In genomic region chr1:156212130-156212529, GRCh38 we compare ENCODE assay signal across 8 cellular contexts. TPM values are rescaled to one million over a fixed set of nuclear protein-coding genes. Genes with fewer than 3 reads are reported as not detected.
DNase-seq lines count a peak whose midpoint lies in the region; ATAC-seq and TF ChIP-seq lines count a peak whose summit lies in the region.

No MANE protein-coding gene starts in this region.

- intact Hi-C loops in lower leg skin (cut with DNase I; ENCODE audit: low total_unique reads) = no loop called here

- no peak for ATAC-seq in SK-N-SH treated with all-trans-retinoic acid at 6 μM for 48 hours
- ATAC-seq in activated naive CD8-positive, alpha-beta T cell treated with anti-CD3 and anti-CD28 coated beads, Interleukin-2, amount 50 U/mL, for 24 hours = no peak
- no peak for ATAC-seq in GM21723 (IDR thresholded peaks at IDR 0.05; ENCODE audit: unreplicated experiment)

- H3K4me2 ChIP-seq in SK-N-SH = peak overlapping the region; percentile 92

- H3K9me3 ChIP-seq in SK-N-SH (no peaks in the 10 kb centered on the region), subcutaneous abdominal adipose tissue (ENCODE audit: control insufficient read depth in 5 of 5, low read length in 5 of 5) (no peaks in the 10 kb centered on the region)

- POLR2A ChIA-PET in SK-N-SH (lab: Yijun Ruan, JAX) = interaction anchor here (0.8 to 1.9 kb wide), 11 partner anchors 10 to 105 kb away, joined by 3 to 17 read pairs (median 5); partner anchors contain the start of genes SLC25A44 and SMG5

- TF ChIP-seq EP300 in SK-N-SH (IDR thresholded peaks at IDR 0.05; ENCODE audit: borderline replicate concordance in 1 of 2, low read depth in 1 of 2, low read length in 1 of 2) = no peak

- 94% methylated on average over 9 of the region's 9 CpGs for WGBS in SK-N-SH (ENCODE audit: low lambda C conversion rate)
- WGBS in lower leg skin, 2 donors = 86 to 87% methylated on average over 9 of the region's 9 CpGs

- TF ChIP-seq CTCF in SK-N-SH (IDR thresholded peaks at IDR 0.05) (no peak), lower leg skin (IDR thresholded peaks at IDR 0.05) (no peak)

- peak overlapping the region; percentile 84 for H3K4me3 Mint-ChIP-seq in activated naive CD8-positive, alpha-beta T cell treated with anti-CD3 and anti-CD28 coated beads, Interleukin-2, amount 50 U/mL, for 24 hours

- H3K4me1 Mint-ChIP-seq in activated naive CD8-positive, alpha-beta T cell treated with anti-CD3 and anti-CD28 coated beads, Interleukin-2, amount 50 U/mL, for 24 hours = peaks cover 41% of the 10 kb centered on the region

- TF ChIP-seq RAD21 in SK-N-SH (IDR thresholded peaks at IDR 0.05; ENCODE audit: low read length) = no peak

- no peaks in the 10 kb centered on the region for H3K9me2 ChIP-seq in SK-N-SH

- H3K9ac ChIP-seq in SK-N-SH (peak overlapping the region; percentile 85; the same call in 1 of the 2 replicates), subcutaneous abdominal adipose tissue (ENCODE audit: low read length in 5 of 5) (peak overlapping the region in 4 of 5 donors; percentile 71 to 96 (median 92))

- H3F3A ChIP-seq in SK-N-SH (replicated peaks; ENCODE audit: insufficient read depth) = peaks cover 26% of the 10 kb centered on the region

- peaks cover 60% of the 10 kb centered on the region for H3K36me3 Mint-ChIP-seq in activated naive CD8-positive, alpha-beta T cell treated with anti-CD3 and anti-CD28 coated beads, Interleukin-2, amount 50 U/mL, for 24 hours (ENCODE audit: low read depth)

- H3K4me1 ChIP-seq in SK-N-SH (ENCODE audit: control insufficient read depth in 1 of 2, insufficient read depth in 2 of 2, low read depth in 1 of 2, low read length in 1 of 2) = peaks cover 7 to 8% of the 10 kb centered on the region in 2 experiments; a peak in 2 of 4 replicates
- H3K4me1 ChIP-seq in subcutaneous abdominal adipose tissue (ENCODE audit: control insufficient read depth in 5 of 5, insufficient read depth in 5 of 5, low read length in 5 of 5) = peaks cover 7 to 20% (median 16%) of the 10 kb centered on the region in 5 donors

- H4K20me1 ChIP-seq in SK-N-SH (ENCODE audit: insufficient read depth) = no peaks in the 10 kb centered on the region

- H3K27ac ChIP-seq in SK-N-SH (ENCODE audit: low read depth in 2 of 2, low read length in 1 of 2) = peak overlapping the region; percentile 82 to 94; a peak in 3 of 4 replicates
- H3K27ac ChIP-seq in layer of hippocampus (ENCODE audit: low read depth, low read length) = peak overlapping the region; percentile 99
- H3K27ac ChIP-seq in subcutaneous abdominal adipose tissue (ENCODE audit: low read depth, low read length) = peak overlapping the region; percentile 92

- peaks cover 19 to 41% of the 10 kb centered on the region in 2 experiments for H3K36me3 ChIP-seq in SK-N-SH (replicated peaks in 1 of 2; ENCODE audit: control insufficient read depth in 1 of 2, insufficient read depth in 2 of 2, low read length in 1 of 2)
- peaks cover 7 to 46% (median 37%) of the 10 kb centered on the region in 5 donors for H3K36me3 ChIP-seq in subcutaneous abdominal adipose tissue (ENCODE audit: control insufficient read depth in 5 of 5, insufficient read depth in 5 of 5, low read length in 5 of 5)

- CTCF ChIA-PET in SK-N-SH (lab: Yijun Ruan, JAX) = interaction anchor here (1.0 to 3.6 kb wide), 12 partner anchors 9 to 147 kb away, joined by 3 to 44 read pairs (median 6); partner anchors contain the start of gene SLC25A44

- no peak for TF ChIP-seq POLR2A in lower leg skin (IDR thresholded peaks at IDR 0.05)

- no peaks in the 10 kb centered on the region for H3K27me3 Mint-ChIP-seq in activated naive CD8-positive, alpha-beta T cell treated with anti-CD3 and anti-CD28 coated beads, Interleukin-2, amount 50 U/mL, for 24 hours

- H3K9me3 Mint-ChIP-seq in activated naive CD8-positive, alpha-beta T cell treated with anti-CD3 and anti-CD28 coated beads, Interleukin-2, amount 50 U/mL, for 24 hours = no peaks in the 10 kb centered on the region

- H3K4me3 ChIP-seq in SK-N-SH (ENCODE audit: low read depth in 2 of 2, low read length in 1 of 2) = peak overlapping the region; percentile 67 to 70
- peak overlapping the region; percentile 44 to 97 (median 92) for H3K4me3 ChIP-seq in subcutaneous abdominal adipose tissue (ENCODE audit: low read depth in 1 of 5, low read length in 5 of 5)
- H3K4me3 ChIP-seq in lower leg skin (ENCODE audit: low read depth, poor library complexity, severe bottlenecking) = no peak overlapping the region

- peak overlapping the region; percentile 70; the same call in 1 of the 2 replicates for H2AFZ ChIP-seq in SK-N-SH (ENCODE audit: low read depth)

- peak overlapping the region; percentile 97 for H3K27ac Mint-ChIP-seq in activated naive CD8-positive, alpha-beta T cell treated with anti-CD3 and anti-CD28 coated beads, Interleukin-2, amount 50 U/mL, for 24 hours

- H3K27me3 ChIP-seq in SK-N-SH (ENCODE audit: insufficient read depth) (no peaks in the 10 kb centered on the region), layer of hippocampus (ENCODE audit: control insufficient read depth, insufficient read depth, low read length) (no peaks in the 10 kb centered on the region), subcutaneous abdominal adipose tissue (ENCODE audit: control insufficient read depth in 5 of 5, insufficient read depth in 4 of 5, low read length in 5 of 5) (no peaks in the 10 kb centered on the region)

- DNase-seq in SK-N-SH (no peak), lower leg skin (ENCODE audit: low spot score in 2 of 2) (no peak), NOMO-1 (lab: John Stamatoyannopoulos, UW; ENCODE audit: unreplicated experiment in 2 of 2) (no peak)
- no peak for DNase-seq in activated naive CD8-positive, alpha-beta T cell treated with anti-CD3 and anti-CD28 coated beads, Interleukin-2, amount 50 U/mL, for 24 hours

- H3K79me2 ChIP-seq in SK-N-SH (ENCODE audit: insufficient read depth) = peaks cover 22% of the 10 kb centered on the region

TF ChIP-seq in SK-N-SH treated with all-trans-retinoic acid at 6 μM for 48 hours, 23 proteins besides CTCF, POLR2A, EP300 and RAD21 (continues in another document):
- TF ChIP-seq GLIS3 (CRISPR knock-in tag; IDR thresholded peaks at IDR 0.05) (no peak), PPARA (CRISPR knock-in tag; IDR thresholded peaks at IDR 0.05; ENCODE audit: borderline replicate concordance) (no peak), CSDC2 (CRISPR knock-in tag; IDR thresholded peaks at IDR 0.05) (no peak), ZFP3 (CRISPR knock-in tag; IDR thresholded peaks at IDR 0.05) (no peak), CSRNP3 (CRISPR knock-in tag; IDR thresholded peaks at IDR 0.05) (no peak), ZNF565 (CRISPR knock-in tag; conservative IDR thresholded peaks at IDR 0.05; ENCODE audit: low read depth) (no peak)
- TF ChIP-seq, protein P1, sequence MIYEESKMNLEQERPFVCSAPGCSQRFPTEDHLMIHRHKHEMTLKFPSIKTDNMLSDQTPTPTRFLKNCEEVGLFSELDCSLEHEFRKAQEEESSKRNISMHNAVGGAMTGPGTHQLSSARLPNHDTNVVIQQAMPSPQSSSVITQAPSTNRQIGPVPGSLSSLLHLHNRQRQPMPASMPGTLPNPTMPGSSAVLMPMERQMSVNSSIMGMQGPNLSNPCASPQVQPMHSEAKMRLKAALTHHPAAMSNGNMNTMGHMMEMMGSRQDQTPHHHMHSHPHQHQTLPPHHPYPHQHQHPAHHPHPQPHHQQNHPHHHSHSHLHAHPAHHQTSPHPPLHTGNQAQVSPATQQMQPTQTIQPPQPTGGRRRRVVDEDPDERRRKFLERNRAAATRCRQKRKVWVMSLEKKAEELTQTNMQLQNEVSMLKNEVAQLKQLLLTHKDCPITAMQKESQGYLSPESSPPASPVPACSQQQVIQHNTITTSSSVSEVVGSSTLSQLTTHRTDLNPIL (CRISPR knock-in tag; IDR thresholded peaks at IDR 0.05; ENCODE audit: low read depth) = no peak

RNA-seq across cellular contexts. Expression of gene PMF1, which starts 0.7 kb away (rescaled TPM):
- polyA plus RNA-seq in SK-N-SH (2012; rRNA removed) = 72.5 and 89.5 TPM in 2 replicates
- 60.3 and 74.6 TPM in 2 replicates for polyA plus RNA-seq in SK-N-SH (2012; cell fraction: cytosol; rRNA removed)
- polyA plus RNA-seq in SK-N-SH (2012; cell fraction: nucleus; rRNA removed) = 66.4 and 78.0 TPM in 2 replicates
- total RNA-seq in lower leg skin = 10 to 100 TPM; 62.9 to 83.6 (median 71.1) TPM

RNA-seq across cellular contexts. Expression of gene SLC25A44, which starts 18.2 kb away (rescaled TPM):
- polyA plus RNA-seq in SK-N-SH (2012; rRNA removed) = 28.5 and 40.2 TPM in 2 replicates
- 25.1 and 30.1 TPM in 2 replicates for polyA plus RNA-seq in SK-N-SH (2012; cell fraction: cytosol; rRNA removed)
- polyA plus RNA-seq in SK-N-SH (2012; cell fraction: nucleus; rRNA removed) = 23.0 and 37.6 TPM in 2 replicates
- total RNA-seq in lower leg skin = 10 to 100 TPM; 11.3 to 15.3 (median 13.3) TPM

RNA-seq across cellular contexts. Expression of gene BGLAP, which starts 29.9 kb away (rescaled TPM):
- polyA plus RNA-seq in SK-N-SH (2012; rRNA removed) = 0.96 and 1.1 TPM in 2 replicates
- polyA plus RNA-seq in SK-N-SH (2012; cell fraction: cytosol; rRNA removed) = 0.13 and 0.18 TPM in 2 replicates
- 7.7 and 10.5 TPM in 2 replicates for polyA plus RNA-seq in SK-N-SH (2012; cell fraction: nucleus; rRNA removed)
- 1 to 10 TPM in 1 of 4 donors, under 1 TPM in 2, not detected in 1; 0.36 to 3.4 (median 0.69) TPM for total RNA-seq in lower leg skin

RNA-seq across cellular contexts. Expression of gene PAQR6, which starts 35.7 kb away (rescaled TPM):
- 2.4 and 3.5 TPM in 2 replicates for polyA plus RNA-seq in SK-N-SH (2012; rRNA removed)
- 0.69 and 0.88 TPM in 2 replicates for polyA plus RNA-seq in SK-N-SH (2012; cell fraction: cytosol; rRNA removed)
- polyA plus RNA-seq in SK-N-SH (2012; cell fraction: nucleus; rRNA removed) = 30.6 and 40.2 TPM in 2 replicates
- total RNA-seq in lower leg skin = 1 to 10 TPM; 2.0 to 8.4 (median 4.6) TPM

RNA-seq across cellular contexts. Expression of gene SEMA4A, which starts 58.7 kb away (rescaled TPM):
- 1.3 and 2.3 TPM in 2 replicates for polyA plus RNA-seq in SK-N-SH (2012; rRNA removed)
- 0.33 and 0.73 TPM in 2 replicates for polyA plus RNA-seq in SK-N-SH (2012; cell fraction: cytosol; rRNA removed)
- polyA plus RNA-seq in SK-N-SH (2012; cell fraction: nucleus; rRNA removed) = 11.2 and 13.5 TPM in 2 replicates
- total RNA-seq in lower leg skin = 10 to 100 TPM; 30.5 to 45.4 (median 41.4) TPM
